ENCODE assay signal across 11 cellular contexts in the genomic region with DNA sequence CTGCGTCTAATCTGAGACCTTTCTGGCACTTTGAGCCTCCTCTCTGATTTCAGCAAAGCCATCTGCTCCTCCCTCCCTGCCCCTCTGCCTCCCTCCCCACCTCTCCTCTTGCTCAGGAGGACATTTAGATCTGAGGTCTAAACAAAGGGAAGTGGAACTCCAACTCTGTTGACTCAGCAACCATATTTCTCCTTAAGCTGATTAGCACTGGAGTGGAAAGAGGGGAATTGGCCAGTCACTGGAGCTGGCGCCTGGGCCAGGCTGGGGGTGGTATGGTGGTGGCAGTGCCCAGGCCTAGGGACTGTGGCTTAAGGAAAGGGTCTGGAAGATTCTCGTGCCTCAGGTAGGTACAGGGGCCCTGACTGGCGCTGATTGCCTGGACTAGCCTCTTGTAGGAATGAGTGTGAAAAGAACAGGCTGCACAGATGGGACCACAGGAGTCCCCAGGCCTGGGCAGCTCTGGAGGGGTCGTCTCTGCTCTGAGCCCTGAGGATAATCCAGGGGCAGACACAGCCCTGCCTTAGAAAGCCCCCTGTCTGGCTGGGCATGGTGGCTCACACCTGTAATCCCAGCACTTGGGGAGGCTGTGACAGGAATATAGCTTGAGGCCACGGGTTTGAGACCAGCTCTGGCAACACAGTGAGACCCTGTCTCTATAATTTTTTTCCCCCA. TPM values are rescaled to one million over a fixed set of nuclear protein-coding genes. Genes with fewer than 3 reads are reported as not detected.
A peak's percentile ranks its signal among the peaks of the same experiment; 100 is the strongest.
DNase-seq lines count a peak whose midpoint lies in the region; ATAC-seq and TF ChIP-seq lines count a peak whose summit lies in the region.
"Had no signal": no experiment of that assay in that cellular context is flagged by ENCODE, and none has a peak within 500 bp of the region (broad histone marks: within the 10 kb centered on the region; RNA-seq: fewer than 3 reads in every experiment).

No MANE protein-coding gene starts in this region.

- DNase-seq in GDM1 (lab: John Stamatoyannopoulos, UW) (peak; percentile 53), NCI-H446 treated with DMSO at 0.1 percent for 48 hours (lab: John Stamatoyannopoulos, UW) (peak; percentile 80), amniotic epithelial cell (ENCODE audit: low read depth) (peak; percentile 64), osteoblast (ENCODE audit: insufficient read length, low spot score, missing footprints) (peak; percentile 54), MCF 10A (ENCODE audit: unreplicated experiment) (no peak)
- no peak for DNase-seq in stimulated activated CD4-positive, alpha-beta T cell treated with anti-CD3 and anti-CD28 coated beads, Interleukin-4, amount 100 ng/mL, for 24 hours
- DNase-seq: SJCRH30; stimulated activated CD4-positive, alpha-beta T cell treated with anti-CD3 and anti-CD28 coated beads, Interleukin-15, amount 100 ng/mL, for 24 hours had no signal

- H3K4me3 ChIP-seq in osteoblast (ENCODE audit: insufficient read depth, low read length) = no peak overlapping the region
- H3K4me3 ChIP-seq: SJCRH30 had no signal

- BruUV-seq in MCF 10A (replicated peaks; lab: Mats Ljungman, UMichigan) = no TSS peak

- H2AFZ ChIP-seq in osteoblast (ENCODE audit: low read length) = no peak overlapping the region

- peaks cover 12% of the 10 kb centered on the region for H3K4me1 Mint-ChIP-seq in MCF 10A (ENCODE audit: insufficient read depth, unreplicated experiment)

- H3K27me3 ChIP-seq in osteoblast (ENCODE audit: insufficient read depth, low read length) = no peaks in the 10 kb centered on the region
- H3K27me3 ChIP-seq: SJCRH30 had no signal

- no peak overlapping the region for H3K4me3 Mint-ChIP-seq in MCF 10A (ENCODE audit: unreplicated experiment)

- POLR2A ChIA-PET in MCF 10A (lab: Yijun Ruan, JAX) = no interaction called here

- H4K20me1 ChIP-seq in osteoblast (ENCODE audit: insufficient read depth, low read length) = peaks cover 8% of the 10 kb centered on the region

- H3K79me2 ChIP-seq in osteoblast (ENCODE audit: insufficient read depth, low read length) = no peaks in the 10 kb centered on the region

- no peaks in the 10 kb centered on the region for H3K9me3 ChIP-seq in osteoblast (ENCODE audit: low read depth, low read length)
- H3K9me3 ChIP-seq: SJCRH30 had no signal

- no peaks in the 10 kb centered on the region for H3K27me3 Mint-ChIP-seq in MCF 10A (ENCODE audit: insufficient read depth, unreplicated experiment)

- no peak for TF ChIP-seq CTCF in osteoblast (IDR thresholded peaks at IDR 0.05; ENCODE audit: extremely low read depth, low read depth, low read length)
- TF ChIP-seq CTCF in MCF 10A (IDR thresholded peaks at IDR 0.05; ENCODE audit: unreplicated experiment) = no peak

- H3K36me3 Mint-ChIP-seq in MCF 10A (ENCODE audit: insufficient read depth, unreplicated experiment) = peaks cover 29% of the 10 kb centered on the region

- peaks cover 22% of the 10 kb centered on the region for H3K4me1 ChIP-seq in osteoblast (ENCODE audit: insufficient read depth, low read length)
- H3K4me1 ChIP-seq: SJCRH30 had no signal

- ATAC-seq in HG03139 (IDR thresholded peaks at IDR 0.05; ENCODE audit: unreplicated experiment) = no peak
- ATAC-seq in GM19351 (IDR thresholded peaks at IDR 0.05; ENCODE audit: unreplicated experiment) = no peak

- no peak overlapping the region for H3K4me2 ChIP-seq in osteoblast (ENCODE audit: insufficient read depth, low read length)

- H3K27ac ChIP-seq in osteoblast (ENCODE audit: low read depth, low read length) = no peak overlapping the region
- H3K27ac ChIP-seq: SJCRH30 had no signal

- no peaks in the 10 kb centered on the region for H3K9me3 Mint-ChIP-seq in MCF 10A (ENCODE audit: unreplicated experiment)

- CTCF ChIA-PET in MCF 10A (lab: Yijun Ruan, JAX) = interaction anchor here (0.5 to 12.4 kb wide), 11 partner anchors 9 to 123 kb away, joined by 3 to 114 read pairs (median 4); a partner anchor contains a TSS

- intact Hi-C loops in MCF 10A (cut with micrococcal nuclease) = no loop called here

- H3K36me3 ChIP-seq in osteoblast (ENCODE audit: insufficient read depth, low read length) = peaks cover 14% of the 10 kb centered on the region

- no peak overlapping the region for H3K27ac Mint-ChIP-seq in MCF 10A (ENCODE audit: low read depth, unreplicated experiment)

RNA-seq across cellular contexts. Expression of a gene that starts 11.9 kb away (rescaled TPM):
- total RNA-seq in osteoblast = 0.29 and 0.36 TPM in 2 replicates
- total RNA-seq in MCF 10A (2022) = 19.2 and 27.9 TPM in 2 replicates
- total RNA-seq: SJCRH30 had no signal

RNA-seq across cellular contexts. Expression of a gene that starts 37.4 kb away (rescaled TPM):
- total RNA-seq in osteoblast = 18.0 and 22.8 TPM in 2 replicates
- total RNA-seq in MCF 10A (2022) = 112 and 131 TPM in 2 replicates

RNA-seq across cellular contexts. Expression of a gene that starts 53.2 kb away (rescaled TPM):
- total RNA-seq in osteoblast (167 and 177 TPM in 2 replicates), MCF 10A (2022) (679 and 707 TPM in 2 replicates)

RNA-seq across cellular contexts. Expression of a gene that starts 54.2 kb away (rescaled TPM):
- total RNA-seq in osteoblast = 0.29 and 0.36 TPM in 2 replicates
- not detected in 2 replicates for total RNA-seq in MCF 10A (2022)
- total RNA-seq: epithelial cell of proximal tubule, SJCRH30 had no signal

RNA-seq across cellular contexts. Expression of a gene that starts 56.0 kb away (rescaled TPM):
- total RNA-seq in osteoblast (0.36 and 0.88 TPM in 2 replicates), MCF 10A (2022) (0.15 and 0.33 TPM in 2 replicates)
- total RNA-seq: epithelial cell of proximal tubule, SJCRH30 had no signal

Comparison
In these comparisons a context has a peak if more than half of its experiments do, and no peak if none do; other contexts are left out.
1. DNase-seq: peak in GDM1 (single experiment), NCI-H446 treated with DMSO at 0.1 percent for 48 hours (single experiment), amniotic epithelial cell (single experiment) and osteoblast (single experiment); none in stimulated activated CD4-positive, alpha-beta T cell treated with anti-CD3 and anti-CD28 coated beads, Interleukin-4, amount 100 ng/mL, for 24 hours (single experiment) and MCF 10A (single experiment).
2. RNA of a gene that starts 11.9 kb away (total RNA-seq): 19.2 to 27.9 TPM in MCF 10A; 0.29 to 0.36 TPM in osteoblast; every median in the first group is over 10 times any median in the second.